ENCODE assay signal across 22 cellular contexts in genomic region chr4:41524446-41524845, GRCh38. TPM values are rescaled to one million over a fixed set of nuclear protein-coding genes. Genes with fewer than 3 reads are reported as not detected.
DNase-seq lines count a peak whose midpoint lies in the region; ATAC-seq and TF ChIP-seq lines count a peak whose summit lies in the region.
"Had no signal": no experiment of that assay in that cellular context is flagged by ENCODE, and none has a peak within 500 bp of the region (broad histone marks: within the 10 kb centered on the region; RNA-seq: fewer than 3 reads in every experiment).

No MANE protein-coding gene starts in this region.

- no peak overlapping the region for H2AK5ac ChIP-seq in neuronal stem cell (ENCODE audit: low read depth, low read length)

- H3K4me3 ChIP-seq in neuronal stem cell (ENCODE audit: low read length in 2 of 2) (no peak overlapping the region), upper lobe of right lung (no peak overlapping the region)
- H3K4me3 ChIP-seq: gastroesophageal sphincter, GM12878, Peyer's patch, spleen, transverse colon had no signal

- peak; percentile 45 for DNase-seq in DMS79 (lab: John Stamatoyannopoulos, UW)
- no peak for DNase-seq in HFFc6
- DNase-seq in neuronal stem cell (ENCODE audit: low spot score): no peak
- no peak for DNase-seq in upper lobe of right lung
- DNase-seq in activated CD4-positive, alpha-beta T cell treated with anti-CD3 and anti-CD28 coated beads, Interleukin-2, amount 50 U/mL, for 4 hours: no peak
- DNase-seq in NCI-H1417 treated with DMSO at 0.1 percent for 48 hours (lab: John Stamatoyannopoulos, UW): no peak
- DNase-seq: activated CD4-positive, alpha-beta T cell treated with anti-CD3 and anti-CD28 coated beads, Interleukin-2, amount 50 U/mL, for 48 hours; activated CD8-positive, alpha-beta memory T cell treated with anti-CD3 and anti-CD28 coated beads, Interleukin-2, amount 50 U/mL, for 4 hours; activated naive CD4-positive, alpha-beta T cell treated with anti-CD3 and anti-CD28 coated beads, Interleukin-2, amount 50 U/mL, for 16 hours; immature natural killer cell; natural killer cell; NCI-H1694; NCI-H524; Peyer's patch; spleen; transverse colon had no signal

- ATAC-seq in SK-N-SH treated with all-trans-retinoic acid at 6 μM for 48 hours (no peak), upper lobe of right lung (no peak)
- ATAC-seq: GM12878, HepG2, natural killer cell had no signal

- H3K4me1 ChIP-seq in neuronal stem cell (ENCODE audit: control insufficient read depth in 2 of 2, insufficient read depth in 1 of 2, low read depth in 1 of 2, low read length in 2 of 2) (peaks cover 12% of the 10 kb centered on the region in 2 donors), upper lobe of right lung (peaks cover 22% of the 10 kb centered on the region)
- H3K4me1 ChIP-seq: gastroesophageal sphincter, Peyer's patch, transverse colon had no signal

- no peak overlapping the region for H3K4me2 ChIP-seq in neuronal stem cell (ENCODE audit: insufficient read depth, low read length, poor library complexity, severe bottlenecking)

- peak overlapping the region; percentile 51; the same call in 1 of the 2 replicates for H3K4me3 Mint-ChIP-seq in HFFc6
- H3K4me3 Mint-ChIP-seq: immature natural killer cell; natural killer cell; T-helper 1 cell treated with Interleukin-12 subunit alpha and Interleukin-12 subunit beta and Interleukin-4 antibody, amounts not matched to agents 30 μg/mL and 1 μg/mL, for 36 hours had no signal

- intact Hi-C loops in upper lobe of right lung (cut with DNase I): no loop called here

- no CpG with 5 or more reads among the region's 4 CpGs for WGBS in neuronal stem cell (ENCODE audit: extremely low coverage in 2 of 2, insufficient read length in 2 of 2, insufficient replicate concordance in 1 of 2), 2 donors

- no peak overlapping the region for H4K91ac ChIP-seq in neuronal stem cell (ENCODE audit: low read depth, low read length, poor library complexity)

- H3K9ac ChIP-seq in neuronal stem cell (ENCODE audit: low read depth, low read length, poor library complexity): no peak overlapping the region

- H3K27me3 ChIP-seq in neuronal stem cell (ENCODE audit: control insufficient read depth in 3 of 3, insufficient read depth in 3 of 3, low read depth in 1 of 3, low read length in 3 of 3) (no peaks in the 10 kb centered on the region), upper lobe of right lung (no peaks in the 10 kb centered on the region)
- H3K27me3 ChIP-seq: gastroesophageal sphincter, Peyer's patch, spleen, transverse colon had no signal

- no peak overlapping the region for H2AFZ ChIP-seq in neuronal stem cell (ENCODE audit: low read length)

- H3K18ac ChIP-seq in neuronal stem cell (ENCODE audit: low read length): no peak overlapping the region

- no peaks in the 10 kb centered on the region for H3K79me1 ChIP-seq in neuronal stem cell (ENCODE audit: low read depth, low read length)

- no peak overlapping the region for H2BK120ac ChIP-seq in neuronal stem cell (ENCODE audit: low read depth, low read length)

- H3K9me3 Mint-ChIP-seq in HFFc6: no peaks in the 10 kb centered on the region
- H3K9me3 Mint-ChIP-seq: T-helper 1 cell treated with Interleukin-12 subunit alpha and Interleukin-12 subunit beta and Interleukin-4 antibody, amounts not matched to agents 30 μg/mL and 1 μg/mL, for 36 hours had no signal

- no peak overlapping the region for H3K14ac ChIP-seq in neuronal stem cell (ENCODE audit: low read length)

- no peaks in the 10 kb centered on the region for H3K36me3 ChIP-seq in neuronal stem cell (replicated peaks in 1 of 2; ENCODE audit: control insufficient read depth in 2 of 2, insufficient read depth in 2 of 2, low read length in 2 of 2)
- H3K36me3 ChIP-seq in upper lobe of right lung: no peaks in the 10 kb centered on the region
- H3K36me3 ChIP-seq: gastroesophageal sphincter, Peyer's patch, spleen, transverse colon had no signal

- H3K23ac ChIP-seq in neuronal stem cell (ENCODE audit: low read depth, low read length, poor library complexity): no peak overlapping the region

- H2BK12ac ChIP-seq in neuronal stem cell (ENCODE audit: low read length): no peak overlapping the region

- H3K27ac Mint-ChIP-seq in HFFc6: peak overlapping the region; percentile 79; the same call in 1 of the 2 replicates
- H3K27ac Mint-ChIP-seq: immature natural killer cell; natural killer cell; T-helper 1 cell treated with Interleukin-12 subunit alpha and Interleukin-12 subunit beta and Interleukin-4 antibody, amounts not matched to agents 30 μg/mL and 1 μg/mL, for 36 hours had no signal

- H3K27ac ChIP-seq in neuronal stem cell (replicated peaks; ENCODE audit: low read length): peak overlapping the region; percentile 14
- H3K27ac ChIP-seq in upper lobe of right lung: no peak overlapping the region
- H3K27ac ChIP-seq: C4-2B, gastroesophageal sphincter, Peyer's patch, spleen, transverse colon had no signal

- no peak overlapping the region for H2BK15ac ChIP-seq in neuronal stem cell (ENCODE audit: low read length)

- H3K9me3 ChIP-seq in neuronal stem cell (replicated peaks in 1 of 2; ENCODE audit: control insufficient read depth in 2 of 2, insufficient read depth in 1 of 2, low read depth in 1 of 2, low read length in 2 of 2) (no peaks in the 10 kb centered on the region), upper lobe of right lung (no peaks in the 10 kb centered on the region)
- H3K9me3 ChIP-seq: gastroesophageal sphincter, Peyer's patch, spleen, transverse colon had no signal

- no peak overlapping the region for H3K4ac ChIP-seq in neuronal stem cell (ENCODE audit: low read length)

- H3K27me3 Mint-ChIP-seq in HFFc6 (ENCODE audit: insufficient read depth): peaks cover 2% of the 10 kb centered on the region

- H4K8ac ChIP-seq in neuronal stem cell (ENCODE audit: low read depth, low read length): no peak overlapping the region

- H2BK5ac ChIP-seq in neuronal stem cell (ENCODE audit: low read length): no peak overlapping the region

- TF ChIP-seq CTCF in HFFc6 (IDR thresholded peaks at IDR 0.05) (no peak), upper lobe of right lung (IDR thresholded peaks at IDR 0.05) (no peak)

- H3K4me1 Mint-ChIP-seq in HFFc6 (ENCODE audit: low read depth): peaks cover 70% of the 10 kb centered on the region
- H3K4me1 Mint-ChIP-seq: immature natural killer cell, natural killer cell had no signal

- H3K36me3 Mint-ChIP-seq in HFFc6 (ENCODE audit: low read depth): peaks cover 12% of the 10 kb centered on the region; the same call in 1 of the 2 replicates
- H3K36me3 Mint-ChIP-seq: immature natural killer cell, natural killer cell had no signal

TF ChIP-seq in SK-N-SH treated with all-trans-retinoic acid at 6 μM for 48 hours, 23 proteins besides CTCF, POLR2A, EP300 and RAD21:
- peak; percentile 36; the same call in 1 of the 2 replicates for TF ChIP-seq ISL1 (CRISPR knock-in tag; IDR thresholded peaks at IDR 0.05)
- TF ChIP-seq ZNF8 (CRISPR knock-in tag; IDR thresholded peaks at IDR 0.05): no peak

RNA-seq across cellular contexts. Expression of gene LIMCH1, which starts 13.5 kb away (rescaled TPM):
- 100 to 1,000 TPM in 4 of 6 experiments, 10 to 100 TPM in 2; 14.4 to 236 (median 205) TPM for total RNA-seq in HFFc6 (2021; fragmentation: NEBNext Ultra II Directional; extraction: Animal tissue kit (Norgen Biotek cat#: 25700))
- 10.0 TPM for polyA plus RNA-seq in neuronal stem cell (2013, experiment 1 of 2)
- 9.6 TPM for polyA plus RNA-seq in neuronal stem cell (2013, experiment 2 of 2)
- 369 TPM for total RNA-seq in upper lobe of right lung
- total RNA-seq: HepG2 had no signal
- polyA plus RNA-seq: immature natural killer cell had no signal
